ENCODE assay signal across 6 cellular contexts in genomic region chr1:64250472-64250871, GRCh38. TPM values are rescaled to one million over a fixed set of nuclear protein-coding genes. Genes with fewer than 3 reads are reported as not detected.
"Had no signal": no experiment of that assay in that cellular context is flagged by ENCODE, and none has a peak within 500 bp of the region (broad histone marks: within the 10 kb centered on the region; RNA-seq: fewer than 3 reads in every experiment).

No MANE protein-coding gene starts in this region.

RNA-seq across cellular contexts. Expression of gene UBE2U, which starts 47.0 kb away (rescaled TPM):
- total RNA-seq: GM23248, GM23338, H1, H7, H9, HFFc6 had no signal
- polyA plus RNA-seq: GM23248, GM23338, H1 had no signal
